ENCODE assay signal across 8 cellular contexts in genomic region chr1:181151378-181152326, GRCh38.
A peak's percentile ranks its signal among the peaks of the same experiment; 100 is the strongest.
DNase-seq lines count a peak whose midpoint lies in the region; ATAC-seq and TF ChIP-seq lines count a peak whose summit lies in the region.

No MANE protein-coding gene starts in this region.

- DNase-seq in astrocyte of the hippocampus (ENCODE audit: low read depth, low spot score) (peak; percentile 40), sciatic nerve (ENCODE audit: low spot score) (no peak), DMS153 (lab: John Stamatoyannopoulos, UW) (no peak), GM19240 (ENCODE audit: insufficient read length, low spot score) (no peak)

- peak overlapping the region; percentile 2 for H3K4me2 ChIP-seq in parathyroid adenoma (ENCODE audit: low read length)

- peak overlapping the region; percentile 27 for H3K27ac ChIP-seq in parathyroid adenoma

- no peaks in the 10 kb centered on the region for H3K9me3 ChIP-seq in parathyroid adenoma (ENCODE audit: control insufficient read depth, low read length)

- H3K9ac ChIP-seq in parathyroid adenoma, result no peak overlapping the region

- intact Hi-C loops in sciatic nerve (cut with DNase I), result loop anchor here (5.0 kb wide), 1 partner anchor 264 kb away; no protein-coding TSS in a partner anchor

- no peak overlapping the region for H3K4me3 ChIP-seq in parathyroid adenoma (ENCODE audit: low read depth, low read length)

- ATAC-seq in GM18517 (IDR thresholded peaks at IDR 0.05; ENCODE audit: unreplicated experiment) (peak; percentile 33), HG02981 (IDR thresholded peaks at IDR 0.05; ENCODE audit: unreplicated experiment) (peak; percentile 37), sciatic nerve (no peak), HG02870 (IDR thresholded peaks at IDR 0.05; ENCODE audit: unreplicated experiment) (no peak)

- H3K4me1 ChIP-seq in parathyroid adenoma, result peaks cover 10% of the 10 kb centered on the region

- no peak for TF ChIP-seq CTCF in parathyroid adenoma (IDR thresholded peaks at IDR 0.05)

- no peaks in the 10 kb centered on the region for H3K36me3 ChIP-seq in parathyroid adenoma (ENCODE audit: control insufficient read depth, insufficient read depth, low read length)

- no peak overlapping the region for H2AFZ ChIP-seq in parathyroid adenoma

- H3K79me2 ChIP-seq in parathyroid adenoma, result no peaks in the 10 kb centered on the region

- H3K27me3 ChIP-seq in parathyroid adenoma (ENCODE audit: control insufficient read depth, insufficient read depth, low read length), result no peaks in the 10 kb centered on the region

Comparison
In these comparisons a context has a peak if more than half of its experiments do, and no peak if none do; other contexts are left out.
1. ATAC-seq: peak in GM18517 (single experiment) and HG02981 (single experiment); none in sciatic nerve (single experiment) and HG02870 (single experiment).